Comparison of ENCODE assay signal across 1 cellular context in genomic region chr12:67358686-67359374, GRCh38.
TF ChIP-seq lines count a peak whose summit lies in the region.

No MANE protein-coding gene starts in this region.

TF ChIP-seq in SK-N-SH treated with all-trans-retinoic acid at 6 μM for 48 hours, 23 proteins besides CTCF, POLR2A, EP300 and RAD21 (continued from another document):
- TF ChIP-seq OSR1 (CRISPR knock-in tag; IDR thresholded peaks at IDR 0.05) = no peak
- no peak for TF ChIP-seq PPARA (CRISPR knock-in tag; IDR thresholded peaks at IDR 0.05; ENCODE audit: borderline replicate concordance)
TF ChIP-seq in SK-N-SH treated with all-trans-retinoic acid at 6 μM for 48 hours: peak in this region for 0.
